Comparison of ENCODE assay signal across 30 cellular contexts in the genomic region with DNA sequence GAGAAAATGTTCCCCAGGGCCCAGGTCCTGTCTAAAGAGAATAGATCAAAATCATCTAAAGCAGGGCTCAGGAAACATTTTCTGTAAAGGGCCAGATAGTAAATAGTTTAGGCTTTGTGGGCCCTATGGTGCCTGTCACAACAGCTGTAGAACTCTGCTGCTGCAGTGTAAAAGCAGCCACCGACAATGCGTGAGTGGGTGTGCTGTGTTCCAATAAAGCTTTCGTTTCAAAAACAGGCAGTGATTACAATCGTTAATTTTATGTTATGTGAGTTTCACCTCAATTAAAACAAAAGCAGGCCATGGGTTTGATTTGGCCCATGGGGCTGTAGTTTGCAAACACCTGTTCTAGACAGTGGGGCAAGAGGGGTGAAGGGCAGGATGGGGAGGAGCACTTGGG.
"Had no signal": no experiment of that assay in that cellular context is flagged by ENCODE, and none has a peak within 500 bp of the region (broad histone marks: within the 10 kb centered on the region; RNA-seq: fewer than 3 reads in every experiment).

No MANE protein-coding gene starts in this region.

- H3K4me3 Mint-ChIP-seq: effector memory CD8-positive, alpha-beta T cell; mesothelial cell of epicardium; nephron; neural progenitor cell; stimulated activated effector memory CD8-positive, alpha-beta T cell treated with anti-CD3 and anti-CD28 coated beads, Interleukin-12 subunit alpha, Interleukin-12 subunit beta, amount 100 ng/mL, for 72 hours had no signal

- H3K9ac ChIP-seq: neural progenitor cell, parathyroid adenoma had no signal

- H3K9me3 ChIP-seq: esophagus squamous epithelium, heart right ventricle, lower lobe of right lung, mucosa of descending colon, stomach, tibial artery, upper lobe of left lung had no signal

- H2AFZ ChIP-seq: neural progenitor cell, parathyroid adenoma had no signal

- H3K4me3 ChIP-seq: coronary artery, esophagus squamous epithelium, heart right ventricle, lower lobe of right lung, mucosa of descending colon, neural progenitor cell, smooth muscle cell, stomach, tibial artery, upper lobe of left lung had no signal

- H3K27me3 ChIP-seq: esophagus squamous epithelium, heart right ventricle, neural progenitor cell, stomach, tibial artery, upper lobe of left lung had no signal

- H3K36me3 Mint-ChIP-seq: mesothelial cell of epicardium; stimulated activated effector memory CD8-positive, alpha-beta T cell treated with anti-CD3 and anti-CD28 coated beads, Interleukin-12 subunit alpha, Interleukin-12 subunit beta, amount 100 ng/mL, for 72 hours had no signal

- ATAC-seq: effector memory CD8-positive, alpha-beta T cell; heart right ventricle; left ventricle myocardium superior; lower lobe of right lung; naive thymus-derived CD4-positive, alpha-beta T cell; sciatic nerve; stimulated activated effector memory CD8-positive, alpha-beta T cell treated with anti-CD3 and anti-CD28 coated beads, Interleukin-12 subunit alpha, Interleukin-12 subunit beta, amount 100 ng/mL, for 72 hours had no signal

- H3K27ac Mint-ChIP-seq: effector memory CD8-positive, alpha-beta T cell; nephron; stimulated activated effector memory CD8-positive, alpha-beta T cell treated with anti-CD3 and anti-CD28 coated beads, Interleukin-12 subunit alpha, Interleukin-12 subunit beta, amount 100 ng/mL, for 72 hours had no signal

- DNase-seq: effector memory CD8-positive, alpha-beta T cell; erythroblast; esophagus squamous epithelium; foreskin melanocyte; glutamatergic neuron; heart right ventricle; hippocampal formation; kidney glomerular epithelial cell; left ventricle myocardium superior; lower lobe of right lung; mucosa of descending colon; naive thymus-derived CD4-positive, alpha-beta T cell; stimulated activated CD4-positive, alpha-beta T cell treated with anti-CD3 and anti-CD28 coated beads, Interleukin-12 subunit alpha, Interleukin-12 subunit beta, amount 100 ng/mL, for 4 hours; stimulated activated CD4-positive, alpha-beta T cell treated with anti-CD3 and anti-CD28 coated beads, Interleukin-2, amount 100 ng/mL, for 24 hours; stimulated activated CD4-positive, alpha-beta T cell treated with anti-CD3 and anti-CD28 coated beads, Interleukin-4, amount 100 ng/mL, for 24 hours; stimulated activated naive CD4-positive, alpha-beta T cell treated with Interleukin-2 at 50 U/mL for 16 hours; stomach; tibial artery; upper lobe of left lung had no signal

- H3K79me2 ChIP-seq: parathyroid adenoma had no signal

- H3K36me3 ChIP-seq: esophagus squamous epithelium, heart right ventricle, lower lobe of right lung, neural progenitor cell, stomach, tibial artery, upper lobe of left lung had no signal

- H3K27ac ChIP-seq: coronary artery, esophagus squamous epithelium, heart right ventricle, lower lobe of right lung, neural progenitor cell, parathyroid adenoma, stomach, tibial artery, upper lobe of left lung had no signal

- FAIRE-seq: endometrium, islet of Langerhans, urothelium cell line had no signal

- H3K4me2 ChIP-seq: neural progenitor cell, smooth muscle cell had no signal

- H3K9me3 Mint-ChIP-seq: effector memory CD8-positive, alpha-beta T cell; naive thymus-derived CD4-positive, alpha-beta T cell; stimulated activated effector memory CD8-positive, alpha-beta T cell treated with anti-CD3 and anti-CD28 coated beads, Interleukin-12 subunit alpha, Interleukin-12 subunit beta, amount 100 ng/mL, for 72 hours had no signal

- H3K4me1 ChIP-seq: neural progenitor cell had no signal
